8 cellular contexts compared by ENCODE assay signal in the genomic region with DNA sequence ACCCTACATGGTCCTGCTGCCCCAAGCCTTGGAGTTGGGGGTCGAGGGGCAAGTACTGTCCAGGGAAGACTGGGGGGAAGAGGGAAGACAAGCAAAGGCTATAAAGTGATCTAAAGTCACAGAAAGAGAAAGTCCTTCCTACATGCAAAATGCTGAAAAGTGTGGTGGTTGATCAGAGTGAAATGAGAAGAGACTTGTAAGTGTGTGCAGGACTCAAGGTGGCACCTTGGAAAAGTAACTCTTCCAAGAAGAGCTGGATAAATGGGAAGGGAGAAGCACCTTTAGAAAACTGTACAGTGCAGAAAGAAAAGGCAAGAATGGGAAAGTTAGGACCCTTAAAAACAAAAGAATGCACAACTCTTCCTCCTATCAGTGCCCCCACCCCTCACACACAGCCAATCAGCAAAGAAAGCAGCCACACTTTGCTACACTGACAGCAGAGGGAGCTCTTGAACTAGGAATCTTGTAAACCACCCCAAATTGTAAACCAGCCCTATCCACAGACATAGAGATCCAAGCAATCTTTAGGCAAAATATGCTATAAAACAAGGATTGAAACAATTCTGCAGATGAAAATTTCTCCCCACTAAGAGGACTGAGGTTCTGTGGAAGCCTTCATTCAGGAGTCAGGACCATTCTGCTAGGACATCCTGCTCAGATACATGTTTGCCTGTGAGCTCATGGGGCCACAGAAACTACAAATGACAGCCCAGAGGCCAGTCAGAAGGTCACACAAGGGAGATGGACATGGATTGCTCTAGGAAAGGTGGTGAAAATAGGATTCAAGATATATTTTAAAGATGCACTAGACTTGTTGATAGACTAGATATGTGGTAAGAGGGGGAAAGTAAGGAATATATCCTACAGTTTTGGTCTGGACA.
DNase-seq lines count a peak whose midpoint lies in the region; ATAC-seq, FAIRE-seq and TF ChIP-seq lines count a peak whose summit lies in the region.

No MANE protein-coding gene starts in this region.

- H3K36me3 Mint-ChIP-seq in naive B cell: no peaks in the 10 kb centered on the region
- no peaks in the 10 kb centered on the region for H3K36me3 Mint-ChIP-seq in activated T-helper 1 cell treated with anti-CD3 and anti-CD28 coated beads, Interleukin-12 subunit alpha, Interleukin-12 subunit beta, Interleukin-2, Interleukin-4 antibody, amounts not matched to agents 30 ng/mL and 10 ng/mL and 1 ng/mL, durations not matched to agents 14 hours and 24 hours and 36 hours (ENCODE audit: low read depth)

- peak; percentile 92 to 96 for TF ChIP-seq RAD21 in H1 (IDR thresholded peaks at IDR 0.05 in 1 of 2, conservative IDR thresholded peaks at IDR 0.05 in 1 of 2; ENCODE audit: low read depth in 2 of 2, low read length in 2 of 2)

- DNase-seq in stimulated activated CD4-positive, alpha-beta T cell treated with anti-CD3 and anti-CD28 coated beads, Interleukin-4, amount 100 ng/mL, for 24 hours: peak; percentile 8
- DNase-seq in stimulated activated CD4-positive, alpha-beta T cell treated with anti-CD3 and anti-CD28 coated beads, Interleukin-1b, Interleukin-23, amount 100 ng/mL, for 48 hours: no peak
- DNase-seq in HL-60 (ENCODE audit: low read depth in 1 of 2, low spot score in 1 of 2): peak; percentile 25 to 75
- DNase-seq in PC-3: peak; percentile 74
- peak in 1 of 2 experiments; percentile 59 for DNase-seq in H1 (ENCODE audit: low read depth in 1 of 2, low spot score in 2 of 2)
- peak; percentile 10 for DNase-seq in naive B cell
- no peak for DNase-seq in activated T-helper 1 cell treated with anti-CD3 and anti-CD28 coated beads, Interleukin-12 subunit alpha, Interleukin-12 subunit beta, Interleukin-2, Interleukin-4 antibody, amounts not matched to agents 30 ng/mL and 10 ng/mL and 1 ng/mL, durations not matched to agents 14 hours and 24 hours and 36 hours (ENCODE audit: low spot score)

- WGBS in H1 (ENCODE audit: extremely low coverage in 1 of 2, insufficient coverage in 1 of 2, insufficient read length in 1 of 2, insufficient replicate concordance in 2 of 2, low coverage in 1 of 2, low lambda C conversion rate in 2 of 2, missing lambda C conversion rate in 1 of 2), 2 experiments: 100% methylated on average over 1 of the region's 1 CpG; no CpG with 5 or more reads in 1 of the 2 experiments

- peaks cover 0 to 6% (median 0%) of the 10 kb centered on the region in 3 donors for H3K27me3 Mint-ChIP-seq in naive B cell
- peaks cover 8% of the 10 kb centered on the region for H3K27me3 Mint-ChIP-seq in activated T-helper 1 cell treated with anti-CD3 and anti-CD28 coated beads, Interleukin-12 subunit alpha, Interleukin-12 subunit beta, Interleukin-2, Interleukin-4 antibody, amounts not matched to agents 30 ng/mL and 10 ng/mL and 1 ng/mL, durations not matched to agents 14 hours and 24 hours and 36 hours (ENCODE audit: insufficient read depth)

- CTCF ChIA-PET in PC-3 (lab: Charles Lee) (interaction anchor here (1.0 kb wide), 1 partner anchor 36 kb away, joined by 4 read pairs; no protein-coding TSS in a partner anchor), H1 (lab: Charles Lee; ENCODE audit: partially characterized antibody) (interaction anchor here (0.6 to 4.8 kb wide), 53 partner anchors 9 to 268 kb away, joined by 3 to 68 read pairs (median 3); no protein-coding TSS in a partner anchor)

- H3K4me2 ChIP-seq in PC-3 (ENCODE audit: low read length) (no peak overlapping the region), H1 (ENCODE audit: insufficient read depth in 1 of 2, low read depth in 2 of 2, low read length in 2 of 2) (no peak overlapping the region)

- H2BK12ac ChIP-seq in H1 (ENCODE audit: low read depth, low read length): no peak overlapping the region

- H4K8ac ChIP-seq in H1 (ENCODE audit: extremely low read depth, insufficient read depth, low read length): no peak overlapping the region

- H3K79me2 ChIP-seq in PC-3 (ENCODE audit: low read length) (no peaks in the 10 kb centered on the region), H1 (ENCODE audit: control insufficient read depth in 1 of 2, insufficient read depth in 2 of 2, low read length in 2 of 2) (no peaks in the 10 kb centered on the region)

- no peaks in the 10 kb centered on the region for H3K9me2 ChIP-seq in PC-3 (replicated peaks; ENCODE audit: low read length)

- H2BK5ac ChIP-seq in H1 (ENCODE audit: low read depth, low read length): no peak overlapping the region

- H3K56ac ChIP-seq in H1 (replicated peaks; ENCODE audit: insufficient read length, low read depth, low read length): no peak overlapping the region

- H4K20me1 ChIP-seq in PC-3 (ENCODE audit: low read length): no peaks in the 10 kb centered on the region
- no peaks in the 10 kb centered on the region for H4K20me1 ChIP-seq in H1 (replicated peaks in 1 of 2; ENCODE audit: control insufficient read depth in 1 of 2, insufficient read depth in 2 of 2, low read length in 2 of 2)

- no peak for TF ChIP-seq EP300 in H1 (IDR thresholded peaks at IDR 0.05; ENCODE audit: borderline replicate concordance in 1 of 2, low read depth in 2 of 2, low read length in 2 of 2)

- intact Hi-C loops in PC-3 (cut with micrococcal nuclease): loop anchor here (1.0 kb wide), 3 partner anchors 35 to 236 kb away; no protein-coding TSS in a partner anchor
- intact Hi-C loops in activated T-helper 1 cell treated with anti-CD3 and anti-CD28 coated beads, Interleukin-12 subunit alpha, Interleukin-12 subunit beta, Interleukin-2, Interleukin-4 antibody, amounts not matched to agents 30 ng/mL and 10 ng/mL and 1 ng/mL, durations not matched to agents 14 hours and 24 hours and 36 hours (cut with micrococcal nuclease): loop anchor here (1.0 kb wide), 2 partner anchors 35 to 157 kb away; no protein-coding TSS in a partner anchor

- no peaks in the 10 kb centered on the region for H3K4me1 ChIP-seq in PC-3 (ENCODE audit: insufficient read depth, low read length)
- H3K4me1 ChIP-seq in H1 (replicated peaks in 1 of 4; ENCODE audit: control insufficient read depth in 3 of 4, insufficient read depth in 4 of 4, low read length in 3 of 4): no peaks in the 10 kb centered on the region

- no peaks in the 10 kb centered on the region for H3K79me1 ChIP-seq in H1 (ENCODE audit: low read depth, low read length)

- POLR2A ChIA-PET in PC-3 (lab: Charles Lee; ENCODE audit: unreplicated experiment): no interaction called here
- POLR2A ChIA-PET in H1 (lab: Charles Lee; ENCODE audit: partially characterized antibody): interaction anchor here (1.2 kb wide), 3 partner anchors 35 to 236 kb away, joined by 3 to 4 read pairs (median 3); no protein-coding TSS in a partner anchor

- no peak overlapping the region for H3K4me3 ChIP-seq in HL-60 (replicated peaks; ENCODE audit: insufficient read depth, low read length)
- no peak overlapping the region for H3K4me3 ChIP-seq in PC-3 (ENCODE audit: low read length)
- no peak overlapping the region for H3K4me3 ChIP-seq in H1 (ENCODE audit: extremely low read depth in 1 of 4, insufficient read depth in 2 of 4, low read depth in 3 of 4, low read length in 4 of 4)

- H4K91ac ChIP-seq in H1 (replicated peaks; ENCODE audit: insufficient read length, low read length): no peak overlapping the region

- H2BK15ac ChIP-seq in H1 (ENCODE audit: low read length): no peak overlapping the region

- H2BK20ac ChIP-seq in H1 (ENCODE audit: low read length): no peak overlapping the region

- no peak overlapping the region for H3K23ac ChIP-seq in H1 (ENCODE audit: insufficient read length)

- H3K9me3 ChIP-seq in PC-3 (ENCODE audit: low read length): 0 out of 2 replicates have a peak, but pooled peaks cover 6% of the 10 kb centered on the region
- peaks cover 2 to 6% of the 10 kb centered on the region in 2 experiments; a peak in 2 of 4 replicates for H3K9me3 ChIP-seq in H1 (ENCODE audit: insufficient read depth in 2 of 2, low read depth in 1 of 2, low read length in 1 of 2)

- H2AFZ ChIP-seq in PC-3 (ENCODE audit: low read length) (no peak overlapping the region), H1 (ENCODE audit: low read length) (peak overlapping the region; percentile 76)

- no peaks in the 10 kb centered on the region for H3K23me2 ChIP-seq in H1 (ENCODE audit: low read depth, low read length)

- no peak overlapping the region for H3K9ac ChIP-seq in PC-3 (ENCODE audit: low read length)
- H3K9ac ChIP-seq in H1 (replicated peaks in 1 of 4; ENCODE audit: extremely low read depth in 1 of 4, low read depth in 3 of 4, low read length in 3 of 4): no peak overlapping the region

- no peak overlapping the region for H3K18ac ChIP-seq in H1 (ENCODE audit: extremely low read depth, low read length)

- H3K4ac ChIP-seq in H1 (replicated peaks; ENCODE audit: insufficient read length, low read depth, low read length): no peak overlapping the region

- H2AK5ac ChIP-seq in H1 (ENCODE audit: low read depth, low read length): no peak overlapping the region

- no TSS peak for BruUV-seq in PC-3 (replicated peaks; lab: Mats Ljungman, UMichigan)

- no peaks in the 10 kb centered on the region for H3K27me3 ChIP-seq in HL-60 (ENCODE audit: insufficient read depth, poor library complexity, severe bottlenecking)
- H3K27me3 ChIP-seq in PC-3 (ENCODE audit: low read length): no peaks in the 10 kb centered on the region; the same call in 1 of the 2 replicates
- no peaks in the 10 kb centered on the region for H3K27me3 ChIP-seq in H1 (replicated peaks in 1 of 4; ENCODE audit: control insufficient read depth in 3 of 4, extremely low read depth in 1 of 4, insufficient read depth in 3 of 4, low read length in 3 of 4)

- no peak overlapping the region for H3K4me3 Mint-ChIP-seq in naive B cell
- no peak overlapping the region for H3K4me3 Mint-ChIP-seq in activated T-helper 1 cell treated with anti-CD3 and anti-CD28 coated beads, Interleukin-12 subunit alpha, Interleukin-12 subunit beta, Interleukin-2, Interleukin-4 antibody, amounts not matched to agents 30 ng/mL and 10 ng/mL and 1 ng/mL, durations not matched to agents 14 hours and 24 hours and 36 hours

- ATAC-seq in PC-3 (peak; percentile 82), naive B cell (ENCODE audit: low read depth in 2 of 2) (peak in 1 of 2 donors; percentile 47), GM21723 (IDR thresholded peaks at IDR 0.05; ENCODE audit: unreplicated experiment) (no peak)

- TF ChIP-seq CTCF in HL-60 (IDR thresholded peaks at IDR 0.05; ENCODE audit: insufficient read depth, low read length): peak; percentile 47
- peak; percentile 90 for TF ChIP-seq CTCF in PC-3 (conservative IDR thresholded peaks at IDR 0.05; ENCODE audit: low read depth, low read length)
- peak; percentile 34 to 87 (median 85) for TF ChIP-seq CTCF in H1 (IDR thresholded peaks at IDR 0.05; ENCODE audit: control extremely low read depth in 1 of 3, insufficient read depth in 1 of 3, low read depth in 1 of 3, low read length in 3 of 3)

- H4K5ac ChIP-seq in H1 (ENCODE audit: insufficient read length, low read depth, low read length): no peak overlapping the region

- peaks cover 0 to 15% (median 9%) of the 10 kb centered on the region in 7 donors for H3K9me3 Mint-ChIP-seq in naive B cell
- H3K9me3 Mint-ChIP-seq in activated T-helper 1 cell treated with anti-CD3 and anti-CD28 coated beads, Interleukin-12 subunit alpha, Interleukin-12 subunit beta, Interleukin-2, Interleukin-4 antibody, amounts not matched to agents 30 ng/mL and 10 ng/mL and 1 ng/mL, durations not matched to agents 14 hours and 24 hours and 36 hours: no peaks in the 10 kb centered on the region

- no peak overlapping the region for H3K27ac Mint-ChIP-seq in naive B cell
- no peak overlapping the region for H3K27ac Mint-ChIP-seq in activated T-helper 1 cell treated with anti-CD3 and anti-CD28 coated beads, Interleukin-12 subunit alpha, Interleukin-12 subunit beta, Interleukin-2, Interleukin-4 antibody, amounts not matched to agents 30 ng/mL and 10 ng/mL and 1 ng/mL, durations not matched to agents 14 hours and 24 hours and 36 hours

- H3K36me3 ChIP-seq in PC-3 (ENCODE audit: low read depth, low read length) (no peaks in the 10 kb centered on the region), H1 (ENCODE audit: control insufficient read depth in 2 of 4, insufficient read depth in 4 of 4, low read length in 3 of 4) (no peaks in the 10 kb centered on the region)

- FAIRE-seq in H1 (lab: Jason Lieb, UNC): peak; percentile 94

- H3K4me1 Mint-ChIP-seq in naive B cell: no peaks in the 10 kb centered on the region
- H3K4me1 Mint-ChIP-seq in activated T-helper 1 cell treated with anti-CD3 and anti-CD28 coated beads, Interleukin-12 subunit alpha, Interleukin-12 subunit beta, Interleukin-2, Interleukin-4 antibody, amounts not matched to agents 30 ng/mL and 10 ng/mL and 1 ng/mL, durations not matched to agents 14 hours and 24 hours and 36 hours (ENCODE audit: low read depth): peaks cover 4% of the 10 kb centered on the region

- no peak overlapping the region for H2BK120ac ChIP-seq in H1 (replicated peaks; ENCODE audit: low read depth, low read length)

- H3K27ac ChIP-seq in HL-60 (replicated peaks) (peak overlapping the region; percentile 41), PC-3 (ENCODE audit: low read length) (no peak overlapping the region), H1 (ENCODE audit: low read depth, low read length) (no peak overlapping the region)

- H3K14ac ChIP-seq in H1 (ENCODE audit: insufficient read length): no peak overlapping the region

- no peak for TF ChIP-seq POLR2A in H1 (IDR thresholded peaks at IDR 0.05; ENCODE audit: control extremely low read depth in 1 of 2, low read depth in 2 of 2, low read length in 2 of 2)

- no peaks in the 10 kb centered on the region for H3F3A ChIP-seq in PC-3 (ENCODE audit: low read length, unreplicated experiment)

Comparison
In these comparisons a context has a peak if more than half of its experiments do, and no peak if none do; other contexts are left out.
1. DNase-seq: peak in stimulated activated CD4-positive, alpha-beta T cell treated with anti-CD3 and anti-CD28 coated beads, Interleukin-4, amount 100 ng/mL, for 24 hours (single experiment), HL-60 (2 of 2), PC-3 (single experiment) and naive B cell (single experiment); none in stimulated activated CD4-positive, alpha-beta T cell treated with anti-CD3 and anti-CD28 coated beads, Interleukin-1b, Interleukin-23, amount 100 ng/mL, for 48 hours (single experiment) and activated T-helper 1 cell treated with anti-CD3 and anti-CD28 coated beads, Interleukin-12 subunit alpha, Interleukin-12 subunit beta, Interleukin-2, Interleukin-4 antibody, amounts not matched to agents 30 ng/mL and 10 ng/mL and 1 ng/mL, durations not matched to agents 14 hours and 24 hours and 36 hours (single experiment).
2. Peak in every context shown above with its lines, with median percentiles within 50 percentile points of each other: CTCF ChIP-seq.